In the genomic region with DNA sequence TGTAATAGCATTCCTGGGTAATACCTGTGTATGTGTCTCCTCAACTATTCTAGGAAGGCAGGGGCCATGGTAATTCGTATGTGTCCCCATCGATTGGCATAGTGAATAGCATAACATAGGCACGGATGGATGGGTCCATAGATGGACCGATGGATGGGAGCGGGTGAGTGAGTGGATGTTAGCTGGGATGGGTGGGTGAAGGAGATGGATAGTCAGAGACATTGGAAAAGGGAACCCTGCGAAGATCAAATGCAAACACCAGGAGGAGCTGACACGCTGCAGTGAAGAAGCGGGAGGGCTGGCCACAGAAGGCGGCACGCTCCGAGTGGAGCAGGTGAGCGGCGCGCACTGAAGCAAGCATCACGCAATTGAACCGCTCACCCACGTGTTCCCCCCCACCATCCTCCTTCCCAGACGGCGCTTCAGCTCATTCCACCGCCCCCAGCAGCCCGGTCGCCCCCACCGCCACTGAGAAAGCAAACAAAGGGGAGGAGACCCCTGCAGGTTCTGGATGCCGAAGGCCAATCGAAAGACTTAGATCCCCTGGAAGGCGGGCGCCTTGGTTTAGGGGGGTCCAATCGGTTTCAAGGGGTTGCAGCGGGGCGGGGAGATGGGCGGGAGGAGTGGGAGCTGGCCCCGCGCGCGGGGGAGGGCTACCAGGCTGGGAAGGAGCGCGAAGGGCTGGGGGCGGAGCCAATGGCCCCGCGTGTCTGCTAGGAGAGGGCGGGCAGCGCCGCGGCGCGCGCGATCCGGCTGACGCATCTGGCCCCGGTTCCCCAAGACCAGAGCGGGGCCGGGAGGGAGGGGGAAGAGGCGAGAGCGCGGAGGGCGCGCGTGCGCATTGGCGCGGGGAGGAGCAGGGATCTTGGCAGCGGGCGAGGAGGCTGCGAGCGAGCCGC, we compare ENCODE assay signal across 1 cellular context.
TF ChIP-seq lines count a peak whose summit lies in the region.

ARRB2 (plus strand) TSS at position 839 of the 899 bp plus-strand sequence. CDS start 90 bp downstream, outside the sequence.

TF ChIP-seq in HepG2, 621 proteins besides CTCF, POLR2A, EP300 and RAD21 (continued from another document and continues in another):
- TF ChIP-seq, protein P1, sequence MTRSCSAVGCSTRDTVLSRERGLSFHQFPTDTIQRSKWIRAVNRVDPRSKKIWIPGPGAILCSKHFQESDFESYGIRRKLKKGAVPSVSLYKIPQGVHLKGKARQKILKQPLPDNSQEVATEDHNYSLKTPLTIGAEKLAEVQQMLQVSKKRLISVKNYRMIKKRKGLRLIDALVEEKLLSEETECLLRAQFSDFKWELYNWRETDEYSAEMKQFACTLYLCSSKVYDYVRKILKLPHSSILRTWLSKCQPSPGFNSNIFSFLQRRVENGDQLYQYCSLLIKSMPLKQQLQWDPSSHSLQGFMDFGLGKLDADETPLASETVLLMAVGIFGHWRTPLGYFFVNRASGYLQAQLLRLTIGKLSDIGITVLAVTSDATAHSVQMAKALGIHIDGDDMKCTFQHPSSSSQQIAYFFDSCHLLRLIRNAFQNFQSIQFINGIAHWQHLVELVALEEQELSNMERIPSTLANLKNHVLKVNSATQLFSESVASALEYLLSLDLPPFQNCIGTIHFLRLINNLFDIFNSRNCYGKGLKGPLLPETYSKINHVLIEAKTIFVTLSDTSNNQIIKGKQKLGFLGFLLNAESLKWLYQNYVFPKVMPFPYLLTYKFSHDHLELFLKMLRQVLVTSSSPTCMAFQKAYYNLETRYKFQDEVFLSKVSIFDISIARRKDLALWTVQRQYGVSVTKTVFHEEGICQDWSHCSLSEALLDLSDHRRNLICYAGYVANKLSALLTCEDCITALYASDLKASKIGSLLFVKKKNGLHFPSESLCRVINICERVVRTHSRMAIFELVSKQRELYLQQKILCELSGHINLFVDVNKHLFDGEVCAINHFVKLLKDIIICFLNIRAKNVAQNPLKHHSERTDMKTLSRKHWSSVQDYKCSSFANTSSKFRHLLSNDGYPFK (CRISPR knock-in tag; IDR thresholded peaks at IDR 0.05; ENCODE audit: borderline replicate concordance), result peak; percentile 53; the same call in 1 of the 2 replicates
- TF ChIP-seq ZNF709 (CRISPR knock-in tag; IDR thresholded peaks at IDR 0.05) (peak; percentile 48; the same call in 1 of the 2 replicates), FOXA1 (IDR thresholded peaks at IDR 0.05) (no peak), FOXA1 (CRISPR knock-in tag; IDR thresholded peaks at IDR 0.05) (peak; percentile 48; the same call in 1 of the 2 replicates), SMAD1 (CRISPR knock-in tag; IDR thresholded peaks at IDR 0.05; ENCODE audit: borderline replicate concordance, low read depth) (peak; percentile 55; the same call in 1 of the 2 replicates), ZBTB2 (CRISPR knock-in tag; IDR thresholded peaks at IDR 0.05; ENCODE audit: low read depth) (peak; percentile 77; the same call in 1 of the 2 replicates), ZNF724P (CRISPR knock-in tag; IDR thresholded peaks at IDR 0.05; ENCODE audit: borderline replicate concordance) (peak; percentile 28; the same call in 1 of the 2 replicates), BHLHE40 (IDR thresholded peaks at IDR 0.05; ENCODE audit: low read length) (peak; percentile 80), ZHX1 (CRISPR knock-in tag; IDR thresholded peaks at IDR 0.05; ENCODE audit: low read depth) (0 out of 2 replicates have a peak, but pooled peaks have one; percentile 22), ATM (IDR thresholded peaks at IDR 0.05; ENCODE audit: borderline replicate concordance) (no peak), RXRA (CRISPR knock-in tag; IDR thresholded peaks at IDR 0.05) (0 out of 2 replicates have a peak, but pooled peaks have one; percentile 6), CREM (IDR thresholded peaks at IDR 0.05) (0 out of 2 replicates have a peak, but pooled peaks have one; percentile 33), CREM (CRISPR knock-in tag; IDR thresholded peaks at IDR 0.05) (no peak), HNRNPK (IDR thresholded peaks at IDR 0.05; ENCODE audit: low read depth, low read length, poor library complexity, severe bottlenecking) (peak; percentile 81), NFYB (CRISPR knock-in tag; IDR thresholded peaks at IDR 0.05) (peak; percentile 84), NFE2L1 (CRISPR knock-in tag; IDR thresholded peaks at IDR 0.05; ENCODE audit: borderline replicate concordance) (no peak), GMEB1 (CRISPR knock-in tag; IDR thresholded peaks at IDR 0.05; ENCODE audit: borderline replicate concordance) (peak; percentile 66; the same call in 1 of the 2 replicates), ZNF549 (CRISPR knock-in tag; IDR thresholded peaks at IDR 0.05) (no peak), ZNF83 (CRISPR knock-in tag; IDR thresholded peaks at IDR 0.05; ENCODE audit: borderline replicate concordance) (0 out of 2 replicates have a peak, but pooled peaks have one; percentile 66), ZFX (CRISPR knock-in tag; IDR thresholded peaks at IDR 0.05; ENCODE audit: low read depth) (0 out of 2 replicates have a peak, but pooled peaks have one; percentile 26), ELK4 (CRISPR knock-in tag; IDR thresholded peaks at IDR 0.05; ENCODE audit: borderline replicate concordance) (no peak), NCOR1 (IDR thresholded peaks at IDR 0.05; ENCODE audit: borderline replicate concordance, low read length) (no peak), NFATC3 (CRISPR knock-in tag; IDR thresholded peaks at IDR 0.05) (0 out of 2 replicates have a peak, but pooled peaks have one; percentile 64), ZNF678 (CRISPR knock-in tag; IDR thresholded peaks at IDR 0.05) (no peak), REST (IDR thresholded peaks at IDR 0.05; ENCODE audit: borderline replicate concordance in 1 of 2, low read depth in 1 of 2, low read length in 2 of 2) (no peak), MIXL1 (CRISPR knock-in tag; IDR thresholded peaks at IDR 0.05) (0 out of 2 replicates have a peak, but pooled peaks have one; percentile 19), NFKB2 (CRISPR knock-in tag; IDR thresholded peaks at IDR 0.05; ENCODE audit: borderline replicate concordance) (0 out of 2 replicates have a peak, but pooled peaks have one; percentile 42), GZF1 (CRISPR knock-in tag; IDR thresholded peaks at IDR 0.05) (0 out of 2 replicates have a peak, but pooled peaks have one; percentile 17), ZNF558 (CRISPR knock-in tag; IDR thresholded peaks at IDR 0.05; ENCODE audit: borderline replicate concordance) (no peak; the same call in 1 of the 2 replicates), MXD4 (CRISPR knock-in tag; IDR thresholded peaks at IDR 0.05) (no peak; the same call in 1 of the 2 replicates), KAT2B (IDR thresholded peaks at IDR 0.05; ENCODE audit: borderline replicate concordance, low read depth, low read length) (no peak), MAZ (IDR thresholded peaks at IDR 0.05; ENCODE audit: borderline replicate concordance, low read depth, low read length) (peak; percentile 85), MAZ (CRISPR knock-in tag; IDR thresholded peaks at IDR 0.05; ENCODE audit: low read depth) (peak; percentile 92), EEA1 (CRISPR knock-in tag; IDR thresholded peaks at IDR 0.05; ENCODE audit: borderline replicate concordance) (no peak), ZNF20 (CRISPR knock-in tag; IDR thresholded peaks at IDR 0.05) (no peak)
- TF ChIP-seq, protein P2, sequence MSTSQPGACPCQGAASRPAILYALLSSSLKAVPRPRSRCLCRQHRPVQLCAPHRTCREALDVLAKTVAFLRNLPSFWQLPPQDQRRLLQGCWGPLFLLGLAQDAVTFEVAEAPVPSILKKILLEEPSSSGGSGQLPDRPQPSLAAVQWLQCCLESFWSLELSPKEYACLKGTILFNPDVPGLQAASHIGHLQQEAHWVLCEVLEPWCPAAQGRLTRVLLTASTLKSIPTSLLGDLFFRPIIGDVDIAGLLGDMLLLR (CRISPR knock-in tag; IDR thresholded peaks at IDR 0.05), result no peak; the same call in 1 of the 2 replicates
- TF ChIP-seq, protein P3, sequence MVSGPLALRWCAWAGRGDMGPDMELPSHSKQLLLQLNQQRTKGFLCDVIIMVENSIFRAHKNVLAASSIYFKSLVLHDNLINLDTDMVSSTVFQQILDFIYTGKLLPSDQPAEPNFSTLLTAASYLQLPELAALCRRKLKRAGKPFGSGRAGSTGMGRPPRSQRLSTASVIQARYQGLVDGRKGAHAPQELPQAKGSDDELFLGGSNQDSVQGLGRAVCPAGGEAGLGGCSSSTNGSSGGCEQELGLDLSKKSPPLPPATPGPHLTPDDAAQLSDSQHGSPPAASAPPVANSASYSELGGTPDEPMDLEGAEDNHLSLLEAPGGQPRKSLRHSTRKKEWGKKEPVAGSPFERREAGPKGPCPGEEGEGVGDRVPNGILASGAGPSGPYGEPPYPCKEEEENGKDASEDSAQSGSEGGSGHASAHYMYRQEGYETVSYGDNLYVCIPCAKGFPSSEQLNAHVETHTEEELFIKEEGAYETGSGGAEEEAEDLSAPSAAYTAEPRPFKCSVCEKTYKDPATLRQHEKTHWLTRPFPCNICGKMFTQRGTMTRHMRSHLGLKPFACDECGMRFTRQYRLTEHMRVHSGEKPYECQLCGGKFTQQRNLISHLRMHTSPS (CRISPR knock-in tag; IDR thresholded peaks at IDR 0.05; ENCODE audit: low read depth), result no peak
- TF ChIP-seq, protein P4, sequence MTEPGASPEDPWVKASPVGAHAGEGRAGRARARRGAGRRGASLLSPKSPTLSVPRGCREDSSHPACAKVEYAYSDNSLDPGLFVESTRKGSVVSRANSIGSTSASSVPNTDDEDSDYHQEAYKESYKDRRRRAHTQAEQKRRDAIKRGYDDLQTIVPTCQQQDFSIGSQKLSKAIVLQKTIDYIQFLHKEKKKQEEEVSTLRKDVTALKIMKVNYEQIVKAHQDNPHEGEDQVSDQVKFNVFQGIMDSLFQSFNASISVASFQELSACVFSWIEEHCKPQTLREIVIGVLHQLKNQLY (CRISPR knock-in tag; IDR thresholded peaks at IDR 0.05), result peak; percentile 44; the same call in 1 of the 2 replicates
